In the genomic region with DNA sequence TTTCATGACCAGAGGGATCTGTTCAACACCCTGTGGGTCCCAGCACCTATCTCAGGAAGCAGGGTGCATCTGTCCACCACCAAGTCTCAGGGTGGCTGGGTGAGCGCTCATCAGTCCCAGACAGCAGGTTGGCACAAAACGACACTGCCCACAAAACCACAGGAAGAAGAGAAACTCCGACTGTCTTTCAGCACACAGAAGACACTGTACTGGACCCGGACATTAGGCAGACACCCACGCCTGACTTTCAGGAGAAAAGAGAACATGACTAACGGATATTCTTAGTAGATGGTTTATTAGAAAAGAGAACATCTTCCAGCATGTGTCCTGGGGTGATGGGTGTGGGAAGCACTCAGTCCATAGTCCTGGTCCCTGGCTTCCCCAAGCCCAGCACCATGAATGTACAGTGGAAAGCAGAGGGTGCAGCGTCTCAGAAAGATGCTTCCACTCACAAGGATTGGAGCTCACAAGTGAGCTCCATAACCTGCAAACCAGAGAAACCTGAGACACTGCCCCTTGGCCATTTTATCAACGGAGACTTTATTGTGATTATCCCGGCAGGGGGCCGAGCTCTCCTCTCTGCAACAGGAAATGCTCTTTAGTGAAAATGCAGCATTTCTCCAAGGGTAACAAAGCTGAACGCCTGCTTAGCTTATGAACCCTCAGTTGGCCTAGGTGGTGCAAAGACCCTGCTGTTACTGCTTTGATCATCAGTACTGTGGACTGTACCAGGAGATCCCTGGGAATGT, we compare ENCODE assay signal across 9 cellular contexts. TPM values are rescaled to one million over a fixed set of nuclear protein-coding genes. Genes with fewer than 3 reads are reported as not detected.
DNase-seq lines count a peak whose midpoint lies in the region; ATAC-seq, FAIRE-seq and TF ChIP-seq lines count a peak whose summit lies in the region.
"Had no signal": no experiment of that assay in that cellular context is flagged by ENCODE, and none has a peak within 500 bp of the region (broad histone marks: within the 10 kb centered on the region; RNA-seq: fewer than 3 reads in every experiment).

No MANE protein-coding gene starts in this region.

- ATAC-seq in HG02642 (IDR thresholded peaks at IDR 0.05; ENCODE audit: poor library complexity, unreplicated experiment), result peak; percentile 49
- ATAC-seq in natural killer cell treated with Interleukin-12 subunit alpha and Interleukin-12 subunit beta and Interleukin-15 and Interleukin-18, amount 100 ng/mL, for 72 hours, result peak; percentile 68 to 69

- no peak overlapping the region for H3K4me3 ChIP-seq in GM12865 (ENCODE audit: low read depth, low read length)
- H3K4me3 ChIP-seq in Peyer's patch, result no peak overlapping the region

- CTCF ChIA-PET in activated naive CD4-positive, alpha-beta T cell treated with anti-CD3 and anti-CD28 coated beads for 36 hours (lab: Charles Lee), result interaction anchor here (0.9 to 10.0 kb wide), 15 partner anchors 10 to 111 kb away, joined by 3 to 209 read pairs (median 8); a partner anchor contains a TSS

- H3K9me3 ChIP-seq in Peyer's patch, result no peaks in the 10 kb centered on the region

- H3K4me3 Mint-ChIP-seq in activated naive CD4-positive, alpha-beta T cell treated with anti-CD3 and anti-CD28 coated beads for 36 hours, result peak overlapping the region; percentile 42
- H3K4me3 Mint-ChIP-seq in natural killer cell treated with Interleukin-12 subunit alpha and Interleukin-12 subunit beta and Interleukin-15 and Interleukin-18, amount 100 ng/mL, for 72 hours, result no peak overlapping the region
- H3K4me3 Mint-ChIP-seq: stimulated activated naive CD8-positive, alpha-beta T cell treated with anti-CD3 and anti-CD28 coated beads, Interleukin-15, Interleukin-2, amounts not matched to agents 100 ng/mL and 50 ng/mL, for 24 hours had no signal

- TF ChIP-seq POLR2A in Peyer's patch (IDR thresholded peaks at IDR 0.05), result no peak
- no peak for TF ChIP-seq POLR2A in H54 (IDR thresholded peaks at IDR 0.05; ENCODE audit: low read depth, low read length)

- peak overlapping the region; percentile 50 to 77 (median 71) for H3K27ac ChIP-seq in Peyer's patch

- DNase-seq in GM12865 (ENCODE audit: low read depth) (peak; percentile 77), Peyer's patch (peak in 2 of 3 donors; percentile 74 to 79), NCI-H1417 treated with DMSO at 0.1 percent for 48 hours (lab: John Stamatoyannopoulos, UW) (no peak), H54 (ENCODE audit: insufficient read length, low spot score) (no peak), HT-29 (ENCODE audit: low spot score) (no peak)
- DNase-seq in activated naive CD4-positive, alpha-beta T cell treated with anti-CD3 and anti-CD28 coated beads for 36 hours, result peak; percentile 80
- peak; percentile 88 for DNase-seq in natural killer cell treated with Interleukin-12 subunit alpha and Interleukin-12 subunit beta and Interleukin-15 and Interleukin-18, amount 100 ng/mL, for 72 hours (ENCODE audit: low spot score)

- peaks cover 5 to 28% (median 22%) of the 10 kb centered on the region in 4 donors for H3K4me1 ChIP-seq in Peyer's patch

- H3K4me1 Mint-ChIP-seq in activated naive CD4-positive, alpha-beta T cell treated with anti-CD3 and anti-CD28 coated beads for 36 hours (ENCODE audit: low read depth), result peaks cover 65% of the 10 kb centered on the region
- H3K4me1 Mint-ChIP-seq in natural killer cell treated with Interleukin-12 subunit alpha and Interleukin-12 subunit beta and Interleukin-15 and Interleukin-18, amount 100 ng/mL, for 72 hours (ENCODE audit: low read depth in 2 of 2), result peaks cover 45 to 46% of the 10 kb centered on the region in 2 donors

- H3K36me3 ChIP-seq in Peyer's patch, result no peaks in the 10 kb centered on the region

- TF ChIP-seq CTCF in GM12865 (IDR thresholded peaks at IDR 0.05; ENCODE audit: insufficient read depth, low read depth, low read length, missing control alignments) (no peak), Peyer's patch (IDR thresholded peaks at IDR 0.05) (no peak)

- H3K27me3 ChIP-seq in Peyer's patch, result no peaks in the 10 kb centered on the region

- FAIRE-seq in H54 (lab: Jason Lieb, UNC), result no peak

- H3K27ac Mint-ChIP-seq in activated naive CD4-positive, alpha-beta T cell treated with anti-CD3 and anti-CD28 coated beads for 36 hours, result no peak overlapping the region
- H3K27ac Mint-ChIP-seq in natural killer cell treated with Interleukin-12 subunit alpha and Interleukin-12 subunit beta and Interleukin-15 and Interleukin-18, amount 100 ng/mL, for 72 hours, result no peak overlapping the region
- H3K27ac Mint-ChIP-seq: stimulated activated naive CD8-positive, alpha-beta T cell treated with anti-CD3 and anti-CD28 coated beads, Interleukin-15, Interleukin-2, amounts not matched to agents 100 ng/mL and 50 ng/mL, for 24 hours had no signal

- H3K9me3 Mint-ChIP-seq in activated naive CD4-positive, alpha-beta T cell treated with anti-CD3 and anti-CD28 coated beads for 36 hours, result no peaks in the 10 kb centered on the region
- H3K9me3 Mint-ChIP-seq in natural killer cell treated with Interleukin-12 subunit alpha and Interleukin-12 subunit beta and Interleukin-15 and Interleukin-18, amount 100 ng/mL, for 72 hours, result no peaks in the 10 kb centered on the region
- H3K9me3 Mint-ChIP-seq: stimulated activated naive CD8-positive, alpha-beta T cell treated with anti-CD3 and anti-CD28 coated beads, Interleukin-15, Interleukin-2, amounts not matched to agents 100 ng/mL and 50 ng/mL, for 24 hours had no signal

- no peaks in the 10 kb centered on the region for H3K27me3 Mint-ChIP-seq in activated naive CD4-positive, alpha-beta T cell treated with anti-CD3 and anti-CD28 coated beads for 36 hours (ENCODE audit: low read depth)
- no peaks in the 10 kb centered on the region for H3K27me3 Mint-ChIP-seq in natural killer cell treated with Interleukin-12 subunit alpha and Interleukin-12 subunit beta and Interleukin-15 and Interleukin-18, amount 100 ng/mL, for 72 hours
- H3K27me3 Mint-ChIP-seq: stimulated activated naive CD8-positive, alpha-beta T cell treated with anti-CD3 and anti-CD28 coated beads, Interleukin-15, Interleukin-2, amounts not matched to agents 100 ng/mL and 50 ng/mL, for 24 hours had no signal

- no peaks in the 10 kb centered on the region for H3K36me3 Mint-ChIP-seq in activated naive CD4-positive, alpha-beta T cell treated with anti-CD3 and anti-CD28 coated beads for 36 hours (ENCODE audit: low read depth)
- H3K36me3 Mint-ChIP-seq in natural killer cell treated with Interleukin-12 subunit alpha and Interleukin-12 subunit beta and Interleukin-15 and Interleukin-18, amount 100 ng/mL, for 72 hours, result no peaks in the 10 kb centered on the region

- intact Hi-C loops in activated naive CD4-positive, alpha-beta T cell treated with anti-CD3 and anti-CD28 coated beads for 36 hours (cut with micrococcal nuclease), result loop anchor here (5.0 to 10.0 kb wide), 4 partner anchors 749 to 1841 kb away; a partner anchor contains a TSS

RNA-seq across cellular contexts. Expression of a gene that starts 35.8 kb away (rescaled TPM):
- 100 to 1,000 TPM in 1 of 4 donors, 10 to 100 TPM in 3; 27.1 to 139 (median 33.9) TPM for total RNA-seq in Peyer's patch
- 100 to 1,000 TPM; 115 to 122 TPM for total RNA-seq in activated naive CD4-positive, alpha-beta T cell treated with anti-CD3 and anti-CD28 coated beads for 36 hours
- 100 to 1,000 TPM; 282 to 360 TPM for total RNA-seq in natural killer cell treated with Interleukin-12 subunit alpha and Interleukin-12 subunit beta and Interleukin-15 and Interleukin-18, amount 100 ng/mL, for 72 hours
- not detected in 2 replicates for total RNA-seq in HT-29 (2014; rRNA removed; shearing (Covaris generic))

RNA-seq across cellular contexts. Expression of a gene that starts 55.8 kb away (rescaled TPM):
- total RNA-seq in Peyer's patch, result 1 to 10 TPM in 1 of 4 donors, under 1 TPM in 3; 0.18 to 1.5 (median 0.81) TPM
- under 1 TPM in 1 of 2 experiments, not detected in 1; 0.05 TPM for total RNA-seq in activated naive CD4-positive, alpha-beta T cell treated with anti-CD3 and anti-CD28 coated beads for 36 hours
- total RNA-seq in natural killer cell treated with Interleukin-12 subunit alpha and Interleukin-12 subunit beta and Interleukin-15 and Interleukin-18, amount 100 ng/mL, for 72 hours, result not detected
- total RNA-seq in HT-29 (2014; rRNA removed; shearing (Covaris generic)), result not detected in 2 replicates

Comparison
In these comparisons a context has a peak if more than half of its experiments do, and no peak if none do; other contexts are left out.
1. DNase-seq: peak in GM12865 (single experiment), Peyer's patch (2 of 3), activated naive CD4-positive, alpha-beta T cell treated with anti-CD3 and anti-CD28 coated beads for 36 hours (single experiment) and natural killer cell treated with Interleukin-12 subunit alpha and Interleukin-12 subunit beta and Interleukin-15 and Interleukin-18, amount 100 ng/mL, for 72 hours (single experiment); none in NCI-H1417 treated with DMSO at 0.1 percent for 48 hours (single experiment), H54 (single experiment) and HT-29 (single experiment).
2. RNA of a gene that starts 35.8 kb away (total RNA-seq): 282 to 360 TPM in natural killer cell treated with Interleukin-12 subunit alpha and Interleukin-12 subunit beta and Interleukin-15 and Interleukin-18, amount 100 ng/mL, for 72 hours, 115 to 122 TPM in activated naive CD4-positive, alpha-beta T cell treated with anti-CD3 and anti-CD28 coated beads for 36 hours and 27.1 to 139 TPM in Peyer's patch; not detected in HT-29; every median in the first group is over 10 times any median in the second.